Comparison of ENCODE assay signal across 9 cellular contexts in genomic region chr6:16305788-16306187, GRCh38.
DNase-seq lines count a peak whose midpoint lies in the region; ATAC-seq and TF ChIP-seq lines count a peak whose summit lies in the region.
"Had no signal": no experiment of that assay in that cellular context is flagged by ENCODE, and none has a peak within 500 bp of the region (broad histone marks: within the 10 kb centered on the region; RNA-seq: fewer than 3 reads in every experiment).

No MANE protein-coding gene starts in this region.

- no peaks in the 10 kb centered on the region for H3K79me2 ChIP-seq in GM23338 (replicated peaks; ENCODE audit: insufficient read depth)

- H3K4me3 Mint-ChIP-seq in GM23338 = peak overlapping the region; percentile 55; the same call in 2 of the 3 replicates
- peak overlapping the region; percentile 72 for H3K4me3 Mint-ChIP-seq in nephron progenitor cell

- H3K27ac Mint-ChIP-seq in GM23338 (no peak overlapping the region), nephron progenitor cell (no peak overlapping the region)

- H3K27me3 Mint-ChIP-seq in GM23338 (ENCODE audit: insufficient read depth, low read depth, poor library complexity) (peaks cover 23% of the 10 kb centered on the region), nephron progenitor cell (ENCODE audit: low read depth, poor library complexity) (peaks cover 56% of the 10 kb centered on the region)

- H3K36me3 ChIP-seq in GM23338 (ENCODE audit: insufficient read depth) = no peaks in the 10 kb centered on the region

- DNase-seq in GM23338 (ENCODE audit: low spot score) (no peak), nephron progenitor cell (peak; percentile 32), NCI-H1105 treated with DMSO at 0.1 percent for 48 hours (lab: John Stamatoyannopoulos, UW) (no peak), NCI-H1417 treated with DMSO at 0.1 percent for 48 hours (lab: John Stamatoyannopoulos, UW) (no peak), substantia nigra (lab: John Stamatoyannopoulos, UW) (no peak)
- DNase-seq in stimulated activated CD4-positive, alpha-beta T cell treated with anti-CD3 and anti-CD28 coated beads, Interleukin-4, amount 100 ng/mL, for 24 hours = no peak

- no peaks in the 10 kb centered on the region for H4K20me1 ChIP-seq in GM23338 (replicated peaks; ENCODE audit: insufficient read depth)

- H3K4me1 Mint-ChIP-seq in GM23338 = peaks cover 49% of the 10 kb centered on the region
- H3K4me1 Mint-ChIP-seq in nephron progenitor cell = peaks cover 51% of the 10 kb centered on the region

- TF ChIP-seq CTCF in GM23338 (conservative IDR thresholded peaks at IDR 0.05; ENCODE audit: low read depth in 2 of 2) (no peak), nephron progenitor cell (IDR thresholded peaks at IDR 0.05) (no peak)

- H3K36me3 Mint-ChIP-seq in GM23338 (ENCODE audit: low read depth) = no peaks in the 10 kb centered on the region
- H3K36me3 Mint-ChIP-seq in nephron progenitor cell (ENCODE audit: low read depth) = no peaks in the 10 kb centered on the region

- peaks cover 33% of the 10 kb centered on the region for H3K4me1 ChIP-seq in GM23338 (ENCODE audit: insufficient read depth)

- H3K4me3 ChIP-seq in GM23338 = no peak overlapping the region
- H3K4me3 ChIP-seq: SK-N-MC had no signal

- H3K9me2 ChIP-seq in GM23338 (ENCODE audit: insufficient read depth) = no peaks in the 10 kb centered on the region

- H3K9me3 Mint-ChIP-seq in GM23338 (no peaks in the 10 kb centered on the region), nephron progenitor cell (no peaks in the 10 kb centered on the region)

- no peaks in the 10 kb centered on the region for H3K27me3 ChIP-seq in GM23338 (ENCODE audit: insufficient read depth)

- peak overlapping the region; percentile 84; the same call in 1 of the 2 replicates for H2AFZ ChIP-seq in GM23338

- H3K27ac ChIP-seq in GM23338 (ENCODE audit: low read depth) = no peak overlapping the region; the same call in 1 of the 2 replicates
- no peak overlapping the region for H3K27ac ChIP-seq in substantia nigra (ENCODE audit: low read depth, low read length, poor library complexity, severe bottlenecking)
- H3K27ac ChIP-seq: SK-N-MC had no signal

- H3F3A ChIP-seq in GM23338 (replicated peaks; ENCODE audit: low read depth) = no peaks in the 10 kb centered on the region

- ATAC-seq in GM18909 (IDR thresholded peaks at IDR 0.05; ENCODE audit: poor library complexity, unreplicated experiment) = peak; percentile 38
- ATAC-seq in GM23338 = peak; percentile 55
- ATAC-seq in HG03354 (IDR thresholded peaks at IDR 0.05; ENCODE audit: poor library complexity, severe bottlenecking, unreplicated experiment) = peak; percentile 39

- 0 out of 2 replicates have a peak overlapping the region, but pooled peaks have one; percentile 19 for H3K4me2 ChIP-seq in GM23338

TF ChIP-seq in GM23338, 12 proteins besides CTCF, POLR2A, EP300 and RAD21:
- TF ChIP-seq POLR2AphosphoS5 (IDR thresholded peaks at IDR 0.05; ENCODE audit: low read depth) = no peak
- no peak for TF ChIP-seq JUNB (IDR thresholded peaks at IDR 0.05; ENCODE audit: unreplicated experiment)
- no peak for TF ChIP-seq NANOG (IDR thresholded peaks at IDR 0.05; ENCODE audit: borderline replicate concordance)
- no peak for TF ChIP-seq ETS1 (IDR thresholded peaks at IDR 0.05)
